ENCODE assay signal across 19 cellular contexts in the genomic region with DNA sequence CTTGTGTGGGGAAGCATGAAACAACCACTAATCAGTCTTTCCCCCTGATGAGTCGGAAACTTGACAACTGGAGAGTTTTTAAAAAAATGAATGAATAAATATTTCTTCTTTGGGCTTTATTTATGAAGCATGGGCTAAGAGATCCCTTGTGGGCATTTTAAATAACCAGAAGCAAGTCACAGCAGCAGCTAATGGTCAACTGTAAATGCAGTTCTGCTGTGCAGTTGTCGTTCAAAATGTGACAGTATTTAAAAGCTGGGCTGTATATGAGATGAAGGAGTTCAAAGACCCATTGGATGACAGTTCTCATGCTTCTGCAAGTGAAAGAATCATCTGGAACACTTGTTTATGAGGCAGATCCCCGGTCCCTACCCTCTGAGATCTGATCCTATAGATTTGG. TPM values are rescaled to one million over a fixed set of nuclear protein-coding genes. Genes with fewer than 3 reads are reported as not detected.
DNase-seq lines count a peak whose midpoint lies in the region; ATAC-seq, FAIRE-seq and TF ChIP-seq lines count a peak whose summit lies in the region.
"Had no signal": no experiment of that assay in that cellular context is flagged by ENCODE, and none has a peak within 500 bp of the region (broad histone marks: within the 10 kb centered on the region; RNA-seq: fewer than 3 reads in every experiment).

No MANE protein-coding gene starts in this region.

- H4K20me1 ChIP-seq in DND-41 (ENCODE audit: insufficient read depth, low read length) = no peaks in the 10 kb centered on the region
- H4K20me1 ChIP-seq in KMS-11 (ENCODE audit: insufficient read depth) = no peaks in the 10 kb centered on the region

- H3K9me3 ChIP-seq in DND-41 (ENCODE audit: insufficient read depth, low read length, severe bottlenecking) (no peaks in the 10 kb centered on the region), psoas muscle (no peaks in the 10 kb centered on the region)
- H3K9me3 ChIP-seq: ascending aorta, tibial artery had no signal

- TF ChIP-seq CTCF in DND-41 (IDR thresholded peaks at IDR 0.05; ENCODE audit: borderline replicate concordance, extremely low read depth, low read length, poor library complexity, severe bottlenecking) (no peak), KMS-11 (conservative IDR thresholded peaks at IDR 0.05; ENCODE audit: low read depth, low read length) (no peak), psoas muscle (IDR thresholded peaks at IDR 0.05) (no peak)

- H3K27ac ChIP-seq in DND-41 (ENCODE audit: low read length) = peak overlapping the region; percentile 96
- peak overlapping the region; percentile 71 for H3K27ac ChIP-seq in KMS-11
- H3K27ac ChIP-seq in caudate nucleus (ENCODE audit: low read depth, low read length) = peak overlapping the region; percentile 46
- peak overlapping the region; percentile 79 for H3K27ac ChIP-seq in psoas muscle
- H3K27ac ChIP-seq: ascending aorta, parathyroid adenoma, tibial artery had no signal

- no peak for ATAC-seq in DND-41 (ENCODE audit: insufficient read depth, low read depth)
- no peak for ATAC-seq in psoas muscle

- peak overlapping the region in 1 of 2 experiments; percentile 30; a peak in 2 of 4 replicates for H3K4me3 ChIP-seq in DND-41 (ENCODE audit: low read depth in 1 of 2, low read length in 2 of 2)
- H3K4me3 ChIP-seq in KMS-11 (IDR thresholded peaks at IDR 0.05; ENCODE audit: insufficient read depth, low read depth, low read length) = no peak overlapping the region
- H3K4me3 ChIP-seq in psoas muscle = peak overlapping the region; percentile 9
- H3K4me3 ChIP-seq: ascending aorta, skin epidermis, tibial artery had no signal

- H3K27me3 ChIP-seq in DND-41 (ENCODE audit: insufficient read depth, low read length, poor library complexity) (no peaks in the 10 kb centered on the region), KMS-11 (ENCODE audit: insufficient read depth, low read depth) (no peaks in the 10 kb centered on the region), psoas muscle (ENCODE audit: insufficient read depth in 3 of 3, low read length in 2 of 3) (no peaks in the 10 kb centered on the region)
- H3K27me3 ChIP-seq: ascending aorta, tibial artery had no signal

- H3K79me2 ChIP-seq in DND-41 (ENCODE audit: insufficient read depth, low read length) (no peaks in the 10 kb centered on the region), KMS-11 (ENCODE audit: insufficient read depth, low read depth) (no peaks in the 10 kb centered on the region)
- H3K79me2 ChIP-seq: parathyroid adenoma had no signal

- H3K36me3 ChIP-seq in DND-41 (ENCODE audit: insufficient read depth, low read length) (no peaks in the 10 kb centered on the region), KMS-11 (ENCODE audit: insufficient read depth) (no peaks in the 10 kb centered on the region), psoas muscle (ENCODE audit: insufficient read depth in 1 of 2, low read depth in 1 of 2) (no peaks in the 10 kb centered on the region)
- H3K36me3 ChIP-seq: ascending aorta, tibial artery had no signal

- no peak for DNase-seq in DND-41
- no peak for DNase-seq in caudate nucleus (lab: John Stamatoyannopoulos, UW)
- DNase-seq in psoas muscle = no peak
- no peak for DNase-seq in activated T-cell treated with anti-CD3 and anti-CD28 coated beads, Interleukin-2, amount 50 U/mL, for 48 hours
- no peak for DNase-seq in NCI-H1048 (lab: John Stamatoyannopoulos, UW)
- DNase-seq in urothelium cell line (ENCODE audit: low spot score) = no peak
- DNase-seq: activated CD4-positive, alpha-beta T cell treated with anti-CD3 and anti-CD28 coated beads, Interleukin-2, amount 50 U/mL, for 1 hour; activated naive CD4-positive, alpha-beta T cell treated with Interleukin-2 at 50 U/mL for 16 hours; DMS 273 treated with DMSO at 0.1 percent for 48 hours; foreskin melanocyte had no signal

- H2AFZ ChIP-seq in DND-41 (ENCODE audit: low read depth, low read length) (peak overlapping the region; percentile 17; the same call in 1 of the 2 replicates), KMS-11 (ENCODE audit: low read depth) (peak overlapping the region; percentile 51)

- WGBS in psoas muscle, 3 donors = 24 to 33% (median 30%) methylated on average over 3 of the region's 3 CpGs

- H3K4me2 ChIP-seq in DND-41 (ENCODE audit: insufficient read depth, low read length) (peak overlapping the region; percentile 57), KMS-11 (peak overlapping the region; percentile 70)

- intact Hi-C loops in psoas muscle (cut with DNase I) = no loop called here

- H3K4me1 ChIP-seq in DND-41 (ENCODE audit: insufficient read depth, low read length) (peaks cover 59% of the 10 kb centered on the region), KMS-11 (ENCODE audit: low read depth, poor library complexity, severe bottlenecking) (peaks cover 65% of the 10 kb centered on the region), psoas muscle (peaks cover 25% of the 10 kb centered on the region)
- H3K4me1 ChIP-seq: parathyroid adenoma had no signal

- FAIRE-seq in urothelium cell line (lab: Jason Lieb, UNC) = no peak
- FAIRE-seq: endometrium, HTR-8/SVneo, RCC 7860 had no signal

- H3K9ac ChIP-seq in DND-41 (ENCODE audit: low read depth, low read length) (peak overlapping the region; percentile 52), KMS-11 (peak overlapping the region; percentile 31; the same call in 1 of the 2 replicates)
- H3K9ac ChIP-seq: parathyroid adenoma had no signal

RNA-seq across cellular contexts. Expression of gene STEAP1B, which starts 54.1 kb away (rescaled TPM):
- total RNA-seq in psoas muscle = 1 to 10 TPM in 1 of 4 donors, under 1 TPM in 3; 0.86 to 1.2 (median 0.91) TPM
- polyA plus RNA-seq in psoas muscle = 1 to 10 TPM in 2 of 3 donors, under 1 TPM in 1; 0.24 to 1.6 (median 1.4) TPM
- total RNA-seq: ascending aorta, left lobe of liver had no signal

Comparison
In these comparisons a context has a peak if more than half of its experiments do, and no peak if none do; other contexts are left out.
1. H3K27ac ChIP-seq: peak in every context shown above with its lines; median percentile 96 in DND-41; 79 in psoas muscle; 71 in KMS-11; 46 in caudate nucleus.